1 cellular context compared by ENCODE assay signal in genomic region chr9:88503845-88504764, GRCh38.
TF ChIP-seq lines count a peak whose summit lies in the region.

No MANE protein-coding gene starts in this region.

TF ChIP-seq in GM12878, 131 proteins besides CTCF, POLR2A, EP300 and RAD21 (continued from another document):
- no peak for TF ChIP-seq CUX1 (IDR thresholded peaks at IDR 0.05; ENCODE audit: insufficient replicate concordance, low read depth, low read length)
- 0 out of 2 replicates have a peak, but pooled peaks have one; percentile 24 for TF ChIP-seq FOXK2 (IDR thresholded peaks at IDR 0.05)
- TF ChIP-seq HDAC2 (IDR thresholded peaks at IDR 0.05) = no peak
- TF ChIP-seq SP1 (IDR thresholded peaks at IDR 0.05; ENCODE audit: low read depth, low read length) = no peak
- no peak for TF ChIP-seq REST (IDR thresholded peaks at IDR 0.05; ENCODE audit: low read depth, low read length)
- TF ChIP-seq EED (IDR thresholded peaks at IDR 0.05; ENCODE audit: low read depth) = no peak
- TF ChIP-seq CEBPB (IDR thresholded peaks at IDR 0.05; ENCODE audit: borderline replicate concordance in 1 of 2, low read depth in 2 of 2, low read length in 2 of 2) = no peak
- no peak for TF ChIP-seq IKZF1 (conservative IDR thresholded peaks at IDR 0.05)
- no peak for TF ChIP-seq ZBTB4 (CRISPR knock-in tag; IDR thresholded peaks at IDR 0.05)
- TF ChIP-seq NBN (IDR thresholded peaks at IDR 0.05) = peak; percentile 53; the same call in 1 of the 2 replicates
- no peak for TF ChIP-seq BACH1 (IDR thresholded peaks at IDR 0.05; ENCODE audit: borderline replicate concordance)
- no peak for TF ChIP-seq YY1 (IDR thresholded peaks at IDR 0.05; ENCODE audit: low read depth, low read length)
- TF ChIP-seq MLLT1 (IDR thresholded peaks at IDR 0.05) = peak; percentile 97
- TF ChIP-seq HCFC1 (IDR thresholded peaks at IDR 0.05; ENCODE audit: low read length) = no peak
- no peak for TF ChIP-seq ZSCAN29 (IDR thresholded peaks at IDR 0.05)
- no peak for TF ChIP-seq ELK1 (IDR thresholded peaks at IDR 0.05; ENCODE audit: low read depth, low read length)
- TF ChIP-seq BCL3 (IDR thresholded peaks at IDR 0.05; ENCODE audit: borderline replicate concordance, insufficient read depth, low read depth, low read length, poor library complexity, severe bottlenecking) = no peak
- TF ChIP-seq BHLHE40 (IDR thresholded peaks at IDR 0.05; ENCODE audit: borderline replicate concordance in 1 of 2, low read depth in 2 of 2, low read length in 1 of 2) = peak in 1 of 2 experiments; percentile 21; a peak in 1 of 4 replicates
- no peak for TF ChIP-seq ZNF622 (IDR thresholded peaks at IDR 0.05)
- 0 out of 2 replicates have a peak, but pooled peaks have one; percentile 26 for TF ChIP-seq RUNX3 (IDR thresholded peaks at IDR 0.05; ENCODE audit: low read length)
- TF ChIP-seq IRF5 (IDR thresholded peaks at IDR 0.05; ENCODE audit: borderline replicate concordance) = peak; percentile 74; the same call in 1 of the 2 replicates
- no peak for TF ChIP-seq RELA (IDR thresholded peaks at IDR 0.05; ENCODE audit: borderline replicate concordance, partially characterized antibody)
- no peak for TF ChIP-seq IRF3 (IDR thresholded peaks at IDR 0.05)
- peak; percentile 50; the same call in 1 of the 2 replicates for TF ChIP-seq PAX8 (IDR thresholded peaks at IDR 0.05)
- TF ChIP-seq HDGF (IDR thresholded peaks at IDR 0.05) = peak; percentile 44; the same call in 1 of the 2 replicates
- TF ChIP-seq ATF2 (IDR thresholded peaks at IDR 0.05; ENCODE audit: low read length) = no peak
- TF ChIP-seq SUZ12 (IDR thresholded peaks at IDR 0.05; ENCODE audit: unreplicated experiment) = no peak
- TF ChIP-seq SREBF1 (IDR thresholded peaks at IDR 0.05; ENCODE audit: low read length) = no peak
- TF ChIP-seq RAD51 (IDR thresholded peaks at IDR 0.05) = no peak
- no peak for TF ChIP-seq RB1 (IDR thresholded peaks at IDR 0.05; ENCODE audit: borderline replicate concordance)
- TF ChIP-seq SMAD5 (IDR thresholded peaks at IDR 0.05; ENCODE audit: low read depth) = no peak
- TF ChIP-seq POU2F2 (IDR thresholded peaks at IDR 0.05; ENCODE audit: borderline replicate concordance, low read depth, low read length) = no peak
- peak; percentile 36; the same call in 1 of the 2 replicates for TF ChIP-seq MTA2 (IDR thresholded peaks at IDR 0.05; ENCODE audit: low read depth)
- no peak for TF ChIP-seq ZNF274 (IDR thresholded peaks at IDR 0.05; ENCODE audit: insufficient read depth, insufficient read length)
- TF ChIP-seq JUND (IDR thresholded peaks at IDR 0.05; ENCODE audit: low read depth, low read length) = no peak
- peak in 1 of 2 experiments; percentile 58; a peak in 3 of 4 replicates for TF ChIP-seq IKZF2 (IDR thresholded peaks at IDR 0.05)
- no peak for TF ChIP-seq CHD2 (IDR thresholded peaks at IDR 0.05; ENCODE audit: borderline replicate concordance, low read depth, low read length)
